In the genomic region with DNA sequence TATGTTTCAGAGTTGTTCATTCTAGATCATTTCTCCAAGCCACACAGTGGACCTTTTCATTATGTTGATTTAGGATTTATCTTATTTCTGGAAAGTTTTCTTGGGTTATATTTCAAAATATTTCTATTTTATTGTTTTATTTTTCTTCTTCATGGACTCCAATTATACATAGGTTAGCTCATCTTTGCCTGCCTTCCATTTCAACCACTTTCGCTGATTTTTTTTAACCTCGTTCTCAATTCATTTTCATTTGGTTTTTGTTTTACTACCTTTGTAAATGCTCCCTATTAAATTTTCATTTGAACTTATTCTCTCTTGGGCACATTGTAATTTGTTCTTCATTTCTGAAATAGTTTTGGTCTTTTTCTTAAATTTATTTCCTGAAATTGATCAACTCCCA, we compare ENCODE assay signal across 16 cellular contexts.
DNase-seq lines count a peak whose midpoint lies in the region; ATAC-seq, FAIRE-seq and TF ChIP-seq lines count a peak whose summit lies in the region.
"Had no signal": no experiment of that assay in that cellular context is flagged by ENCODE, and none has a peak within 500 bp of the region (broad histone marks: within the 10 kb centered on the region; RNA-seq: fewer than 3 reads in every experiment).

No MANE protein-coding gene starts in this region.

- FAIRE-seq in GM12878 (lab: Jason Lieb, UNC), result peak; percentile 71
- FAIRE-seq: GM12892 had no signal

- H3K4me1 ChIP-seq in HCT116 (ENCODE audit: control insufficient read depth in 1 of 2, insufficient read depth in 2 of 2, low read length in 2 of 2), result peaks cover under 1 to 11% of the 10 kb centered on the region in 2 experiments
- H3K4me1 ChIP-seq in GM12878 (ENCODE audit: control insufficient read depth, insufficient read depth, low read length), result no peaks in the 10 kb centered on the region
- H3K4me1 ChIP-seq in breast epithelium, result no peaks in the 10 kb centered on the region
- H3K4me1 ChIP-seq: BE2C had no signal

- intact Hi-C loops in HCT116 (cut with micrococcal nuclease) (loop anchor here (5.0 kb wide), 1 partner anchor 466 kb away; the partner anchor contains the start of gene CAMLG), GM12878 (cut with micrococcal nuclease; ENCODE audit: unreplicated experiment) (no loop called here), posterior vena cava (cut with DNase I) (no loop called here), breast epithelium (cut with DNase I; ENCODE audit: low total_unique reads) (no loop called here)

- no peaks in the 10 kb centered on the region for H3K79me2 ChIP-seq in HCT116 (ENCODE audit: insufficient read depth, low read length)
- H3K79me2 ChIP-seq in GM12878 (ENCODE audit: control insufficient read depth, insufficient read depth, low read length), result no peaks in the 10 kb centered on the region

- CTCF ChIA-PET in HCT116 (lab: Charles Lee) (interaction anchor here (0.6 to 1.3 kb wide), 5 partner anchors 16 to 298 kb away, joined by 3 to 6 read pairs (median 4); partner anchors contain the start of gene PCBD2), GM12878 (lab: Yijun Ruan, JAX) (interaction anchor here (1.8 to 1.9 kb wide), 2 partner anchors 10 to 286 kb away, joined by 9 to 11 read pairs; no protein-coding TSS in a partner anchor)

- H3K4me2 ChIP-seq in HCT116 (ENCODE audit: low read length) (no peak overlapping the region), GM12878 (ENCODE audit: control insufficient read depth, insufficient read depth) (no peak overlapping the region)
- H3K4me2 ChIP-seq: A549; BLaER1 treated with 17β-estradiol and CSF1 and Interleukin-3, amounts not matched to agents 10 nM and 100 nM had no signal

- no peak for ATAC-seq in HCT116
- ATAC-seq in GM12878, result no peak

- H2AFZ ChIP-seq in HCT116 (ENCODE audit: low read depth, low read length, poor library complexity, severe bottlenecking) (peak overlapping the region; percentile 97), GM12878 (ENCODE audit: control insufficient read depth, low read depth, low read length) (no peak overlapping the region)

- H3K27me3 ChIP-seq in HCT116 (ENCODE audit: insufficient read depth, low read length) (no peaks in the 10 kb centered on the region), GM12878 (replicated peaks in 1 of 2; ENCODE audit: control insufficient read depth in 2 of 2, insufficient read depth in 2 of 2, low read length in 1 of 2) (peaks cover 0 to 5% of the 10 kb centered on the region in 2 experiments; a peak in 1 of 4 replicates), breast epithelium (no peaks in the 10 kb centered on the region)
- H3K27me3 ChIP-seq: BE2C; BLaER1 treated with 17β-estradiol and CSF1 and Interleukin-3, amounts not matched to agents 10 nM and 100 nM had no signal

- H3K27ac ChIP-seq in HCT116 (ENCODE audit: low read depth, low read length) (no peak overlapping the region), GM12878 (ENCODE audit: control insufficient read depth, insufficient read depth) (no peak overlapping the region), breast epithelium (no peak overlapping the region)
- H3K27ac ChIP-seq: A549; BLaER1 treated with 17β-estradiol and CSF1 and Interleukin-3, amounts not matched to agents 10 nM and 100 nM had no signal

- BruUV-seq in HCT116 (replicated peaks; lab: Mats Ljungman, UMichigan) (no TSS peak), GM12878 (replicated peaks; lab: Mats Ljungman, UMichigan) (no TSS peak)

- H3K36me3 ChIP-seq in HCT116 (ENCODE audit: control insufficient read depth in 1 of 2, insufficient read depth in 2 of 2, low read length in 2 of 2), result no peaks in the 10 kb centered on the region
- H3K36me3 ChIP-seq in GM12878 (ENCODE audit: control insufficient read depth in 2 of 2, insufficient read depth in 2 of 2, low read length in 1 of 2), result no peaks in the 10 kb centered on the region
- H3K36me3 ChIP-seq in breast epithelium, result no peaks in the 10 kb centered on the region
- H3K36me3 ChIP-seq: BE2C; BLaER1 treated with 17β-estradiol and CSF1 and Interleukin-3, amounts not matched to agents 10 nM and 100 nM had no signal

- H3K9me3 ChIP-seq in HCT116 (ENCODE audit: control insufficient read depth in 1 of 2, insufficient read depth in 1 of 2, low read depth in 1 of 2, low read length in 2 of 2) (peaks cover 4% of the 10 kb centered on the region in 2 experiments; a peak in 2 of 4 replicates), GM12878 (replicated peaks; ENCODE audit: control insufficient read depth, insufficient read depth, low read length) (no peaks in the 10 kb centered on the region; the same call in 1 of the 3 replicates), breast epithelium (peaks cover 0 to 9% of the 10 kb centered on the region in 2 donors)

- H4K20me1 ChIP-seq in HCT116 (ENCODE audit: insufficient read depth) (no peaks in the 10 kb centered on the region), GM12878 (ENCODE audit: control insufficient read depth, insufficient read depth) (no peaks in the 10 kb centered on the region)
- H4K20me1 ChIP-seq: BLaER1 treated with 17β-estradiol and CSF1 and Interleukin-3, amounts not matched to agents 10 nM and 100 nM had no signal

- no peak for TF ChIP-seq EP300 in GM12878 (IDR thresholded peaks at IDR 0.05; ENCODE audit: borderline replicate concordance in 1 of 2, control insufficient read depth in 1 of 2, low read depth in 2 of 2, low read length in 2 of 2)

- SMC1A ChIA-PET in GM12878 (lab: Charles Lee; ENCODE audit: uncharacterized antibody, unreplicated experiment), result no interaction called here

- in situ Hi-C loops in GM12878 (cut with MboI), result no loop called here

- H3K4me3 ChIP-seq in HCT116 (replicated peaks in 1 of 2; ENCODE audit: low read depth in 1 of 2, low read length in 2 of 2), result no peak overlapping the region
- H3K4me3 ChIP-seq in GM12878, result no peak overlapping the region
- H3K4me3 ChIP-seq in fibroblast of villous mesenchyme (ENCODE audit: low read depth, low read length), result no peak overlapping the region
- no peak overlapping the region for H3K4me3 ChIP-seq in breast epithelium
- H3K4me3 ChIP-seq: A549; BLaER1 treated with 17β-estradiol and CSF1 and Interleukin-3, amounts not matched to agents 10 nM and 100 nM had no signal

- H3K9ac ChIP-seq in HCT116 (ENCODE audit: low read length) (no peak overlapping the region), GM12878 (ENCODE audit: control insufficient read depth, insufficient read depth, low read length) (no peak overlapping the region)
- H3K9ac ChIP-seq: BLaER1 treated with 17β-estradiol and CSF1 and Interleukin-3, amounts not matched to agents 10 nM and 100 nM had no signal

- no peak for TF ChIP-seq POLR2A in HCT116 (IDR thresholded peaks at IDR 0.05; ENCODE audit: borderline replicate concordance, extremely low read depth, insufficient read depth, insufficient read length)
- no peak for TF ChIP-seq POLR2A in GM12878 (IDR thresholded peaks at IDR 0.05; ENCODE audit: low read depth, low read length)
- TF ChIP-seq POLR2A in breast epithelium (IDR thresholded peaks at IDR 0.05), result no peak

- RAD21 ChIA-PET in HCT116 (lab: Charles Lee; ENCODE audit: low non-redundant PET in 1 of 2, low total read pairs in 2 of 2, uncharacterized antibody in 2 of 2, unreplicated experiment in 2 of 2) (no interaction called here), GM12878 (lab: Charles Lee; ENCODE audit: unreplicated experiment) (no interaction called here)

- H3K9me2 ChIP-seq in HCT116 (ENCODE audit: insufficient read depth), result no peaks in the 10 kb centered on the region

- POLR2A ChIA-PET in HCT116 (lab: Charles Lee) (no interaction called here), GM12878 (lab: Charles Lee) (no interaction called here)

- WGBS in GM12878 (ENCODE audit: insufficient coverage, insufficient replicate concordance, low lambda C conversion rate, missing lambda C conversion rate), result 90% methylated on average over 2 of the region's 2 CpGs

- no peak for TF ChIP-seq CTCF in HCT116 (IDR thresholded peaks at IDR 0.05 in 2 of 3, conservative IDR thresholded peaks at IDR 0.05 in 1 of 3; ENCODE audit: borderline replicate concordance in 1 of 3, insufficient read depth in 1 of 3, low read depth in 2 of 3, low read length in 2 of 3)
- no peak for TF ChIP-seq CTCF in GM12878 (IDR thresholded peaks at IDR 0.05 in 2 of 3, conservative IDR thresholded peaks at IDR 0.05 in 1 of 3; ENCODE audit: control insufficient read depth in 2 of 3, extremely low read depth in 1 of 3, insufficient read depth in 1 of 3, low read depth in 3 of 3, low read length in 3 of 3)
- no peak for TF ChIP-seq CTCF in fibroblast of villous mesenchyme (IDR thresholded peaks at IDR 0.05; ENCODE audit: insufficient read depth, low read depth, low read length)
- no peak for TF ChIP-seq CTCF in breast epithelium (IDR thresholded peaks at IDR 0.05)

- TF ChIP-seq RAD21 in HCT116 (IDR thresholded peaks at IDR 0.05; ENCODE audit: low read depth) (no peak), GM12878 (IDR thresholded peaks at IDR 0.05; ENCODE audit: insufficient read depth, low read depth, low read length) (no peak)

- DNase-seq in HCT116 (ENCODE audit: low read depth, low spot score) (no peak), GM12878 (ENCODE audit: low read depth, low spot score) (no peak), fibroblast of villous mesenchyme (ENCODE audit: low read depth) (peak; percentile 20), posterior vena cava (ENCODE audit: low spot score) (no peak), breast epithelium (ENCODE audit: low spot score in 2 of 2) (no peak), middle frontal gyrus (ENCODE audit: extremely low spot score, low spot score) (no peak)
- DNase-seq: 8988T; BE2C; Calu3; CD4-positive, alpha-beta T cell; GF-D8; H7; HFFc6 had no signal

TF ChIP-seq in HCT116, 20 proteins besides CTCF, POLR2A, EP300 and RAD21 (continues in another document):
- no peak for TF ChIP-seq CEBPB (IDR thresholded peaks at IDR 0.05; ENCODE audit: low read depth)
- peak; percentile 63; the same call in 1 of the 2 replicates for TF ChIP-seq CBX3 (IDR thresholded peaks at IDR 0.05; ENCODE audit: low read depth)
- TF ChIP-seq TCF7L2 (IDR thresholded peaks at IDR 0.05; ENCODE audit: borderline replicate concordance, extremely low read depth, insufficient read depth, insufficient read length), result no peak
- TF ChIP-seq SRF (IDR thresholded peaks at IDR 0.05; ENCODE audit: low read depth), result no peak
- TF ChIP-seq, protein P1, sequence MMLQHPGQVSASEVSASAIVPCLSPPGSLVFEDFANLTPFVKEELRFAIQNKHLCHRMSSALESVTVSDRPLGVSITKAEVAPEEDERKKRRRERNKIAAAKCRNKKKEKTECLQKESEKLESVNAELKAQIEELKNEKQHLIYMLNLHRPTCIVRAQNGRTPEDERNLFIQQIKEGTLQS (IDR thresholded peaks at IDR 0.05), result no peak

TF ChIP-seq in GM12878, 131 proteins besides CTCF, POLR2A, EP300 and RAD21 (continues in another document):
- no peak for TF ChIP-seq JUNB (IDR thresholded peaks at IDR 0.05)

Comparison
In these comparisons a context has a peak if more than half of its experiments do, and no peak if none do; other contexts are left out.
1. Of the 18 proteins assayed by ChIP-seq in both GM12878 and HCT116: peak only in GM12878: none; only in HCT116: CBX3; in both: none; in neither: 17.